33 cellular contexts compared by ENCODE assay signal in the genomic region with DNA sequence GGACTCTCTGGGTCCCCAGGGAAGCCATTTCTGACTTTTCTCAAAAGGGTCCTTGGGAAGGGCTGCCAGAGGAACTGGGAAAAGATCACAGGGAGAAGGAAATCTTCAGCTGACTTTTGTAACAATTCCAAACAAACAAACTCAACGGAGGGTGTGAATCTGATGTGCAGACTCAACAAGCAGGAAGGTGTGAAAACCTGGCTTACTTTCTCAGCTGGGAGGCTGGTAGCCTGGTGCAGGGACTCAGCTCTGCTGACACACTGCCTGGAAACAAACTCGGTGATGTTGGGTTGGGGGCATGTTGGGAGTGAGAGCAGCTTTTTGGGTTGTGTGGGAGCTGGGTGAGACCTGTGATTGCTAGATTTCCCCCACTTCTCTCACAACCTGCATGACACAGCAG. TPM values are rescaled to one million over a fixed set of nuclear protein-coding genes. Genes with fewer than 3 reads are reported as not detected.
"Had no signal": no experiment of that assay in that cellular context is flagged by ENCODE, and none has a peak within 500 bp of the region (broad histone marks: within the 10 kb centered on the region; RNA-seq: fewer than 3 reads in every experiment).

No MANE protein-coding gene starts in this region.

- H3K27ac ChIP-seq: stomach, suprapubic skin, testis, thoracic aorta, thyroid gland, tibial artery, tibial nerve, transverse colon, upper lobe of left lung, upper lobe of right lung, uterus, vagina had no signal

- H3K4me3 Mint-ChIP-seq: stimulated activated effector memory CD8-positive, alpha-beta T cell treated with anti-CD3 and anti-CD28 coated beads, Interleukin-12 subunit alpha, Interleukin-12 subunit beta, amount 100 ng/mL, for 72 hours; stimulated activated memory B cell treated with anti-CD40 and anti-IgM and Interleukin-4, amounts not matched to agents 10 μg/mL and 1 μg/mL and 100 μg/mL, for 72 hours; stimulated activated naive B cell treated with anti-CD40 and anti-IgM and Interleukin-4, amounts not matched to agents 10 μg/mL and 1 μg/mL and 100 μg/mL, for 72 hours; stimulated activated naive CD8-positive, alpha-beta T cell treated with anti-CD3 and anti-CD28 coated beads, Interleukin-15, amount 100 ng/mL, for 72 hours; stimulated activated naive CD8-positive, alpha-beta T cell treated with anti-CD3 and anti-CD28 coated beads, Interleukin-15, Interleukin-2, amounts not matched to agents 100 ng/mL and 50 ng/mL, for 24 hours; type B pancreatic cell had no signal

- H3K27me3 ChIP-seq: stomach, suprapubic skin, testis, thyroid gland, tibial artery, tibial nerve, transverse colon, upper lobe of left lung, upper lobe of right lung, uterus, vagina had no signal

- H3K9me3 ChIP-seq: suprapubic skin, testis, thoracic aorta, thyroid gland, tibial artery, upper lobe of left lung, upper lobe of right lung, vagina had no signal

- DNase-seq: stimulated activated CD4-positive, alpha-beta T cell treated with anti-CD3 and anti-CD28 coated beads, Interleukin-2, amount 100 ng/mL, for 48 hours; stimulated activated CD4-positive, alpha-beta T cell treated with anti-CD3 and anti-CD28 coated beads, Interleukin-4, amount 100 ng/mL, for 1 hour; stimulated activated CD4-positive, alpha-beta T cell treated with anti-CD3 and anti-CD28 coated beads, Interleukin-4, amount 100 ng/mL, for 24 hours; stimulated activated CD4-positive, alpha-beta T cell treated with anti-CD3 and anti-CD28 coated beads, Interleukin-4, amount 100 ng/mL, for 4 hours; stimulated activated CD8-positive, alpha-beta memory T cell treated with anti-CD3 and anti-CD28 coated beads, Interleukin-4, amount 100 ng/mL, for 48 hours; stimulated activated naive B cell treated with anti-CD40 and anti-IgM and Interleukin-4, amounts not matched to agents 10 μg/mL and 1 μg/mL and 100 μg/mL, for 72 hours; stimulated activated naive CD4-positive, alpha-beta T cell; stimulated activated naive CD4-positive, alpha-beta T cell treated with Interleukin-2 at 50 U/mL for 16 hours; stimulated activated naive CD8-positive, alpha-beta T cell treated with anti-CD3 and anti-CD28 coated beads, Interleukin-15, amount 100 ng/mL, for 72 hours; stimulated activated naive CD8-positive, alpha-beta T cell treated with anti-CD3 and anti-CD28 coated beads, Interleukin-15, Interleukin-2, amounts not matched to agents 100 U/mL and 50 U/mL, for 24 hours; stomach; substantia nigra; testis; thyroid gland; tibial artery; transverse colon; trophoblast cell; upper lobe of left lung; upper lobe of right lung; uterus had no signal

- H3K4me1 Mint-ChIP-seq: stimulated activated effector memory CD8-positive, alpha-beta T cell treated with anti-CD3 and anti-CD28 coated beads, Interleukin-12 subunit alpha, Interleukin-12 subunit beta, amount 100 ng/mL, for 72 hours; stimulated activated memory B cell treated with anti-CD40 and anti-IgM and Interleukin-4, amounts not matched to agents 10 μg/mL and 1 μg/mL and 100 μg/mL, for 72 hours; stimulated activated naive B cell treated with anti-CD40 and anti-IgM and Interleukin-4, amounts not matched to agents 10 μg/mL and 1 μg/mL and 100 μg/mL, for 72 hours; stimulated activated naive CD8-positive, alpha-beta T cell treated with anti-CD3 and anti-CD28 coated beads, Interleukin-15, amount 100 ng/mL, for 72 hours had no signal

- H3K4me3 ChIP-seq: stomach, suprapubic skin, testis, thoracic aorta, thyroid gland, tibial artery, tibial nerve, transverse colon, upper lobe of left lung, upper lobe of right lung, uterus, vagina had no signal

- ATAC-seq: stimulated activated effector memory CD8-positive, alpha-beta T cell treated with anti-CD3 and anti-CD28 coated beads, Interleukin-12 subunit alpha, Interleukin-12 subunit beta, amount 100 ng/mL, for 72 hours; stimulated activated memory B cell treated with anti-CD40 and anti-IgM and Interleukin-4, amounts not matched to agents 10 μg/mL and 1 μg/mL and 100 μg/mL, for 72 hours; stimulated activated naive B cell treated with anti-CD40 and anti-IgM and Interleukin-4, amounts not matched to agents 10 μg/mL and 1 μg/mL and 100 μg/mL, for 72 hours; stimulated activated naive CD8-positive, alpha-beta T cell treated with anti-CD3 and anti-CD28 coated beads, Interleukin-15, amount 100 ng/mL, for 72 hours; stimulated activated naive CD8-positive, alpha-beta T cell treated with anti-CD3 and anti-CD28 coated beads, Interleukin-15, Interleukin-2, amounts not matched to agents 100 U/mL and 50 U/mL, for 24 hours; upper lobe of right lung had no signal

- H3K27ac Mint-ChIP-seq: stimulated activated effector memory CD8-positive, alpha-beta T cell treated with anti-CD3 and anti-CD28 coated beads, Interleukin-12 subunit alpha, Interleukin-12 subunit beta, amount 100 ng/mL, for 72 hours; stimulated activated memory B cell treated with anti-CD40 and anti-IgM and Interleukin-4, amounts not matched to agents 10 μg/mL and 1 μg/mL and 100 μg/mL, for 72 hours; stimulated activated naive B cell treated with anti-CD40 and anti-IgM and Interleukin-4, amounts not matched to agents 10 μg/mL and 1 μg/mL and 100 μg/mL, for 72 hours; stimulated activated naive CD8-positive, alpha-beta T cell treated with anti-CD3 and anti-CD28 coated beads, Interleukin-15, amount 100 ng/mL, for 72 hours; stimulated activated naive CD8-positive, alpha-beta T cell treated with anti-CD3 and anti-CD28 coated beads, Interleukin-15, Interleukin-2, amounts not matched to agents 100 ng/mL and 50 ng/mL, for 24 hours; type B pancreatic cell had no signal

- FAIRE-seq: urothelium cell line had no signal

- H3K36me3 Mint-ChIP-seq: stimulated activated effector memory CD8-positive, alpha-beta T cell treated with anti-CD3 and anti-CD28 coated beads, Interleukin-12 subunit alpha, Interleukin-12 subunit beta, amount 100 ng/mL, for 72 hours; stimulated activated memory B cell treated with anti-CD40 and anti-IgM and Interleukin-4, amounts not matched to agents 10 μg/mL and 1 μg/mL and 100 μg/mL, for 72 hours; stimulated activated naive B cell treated with anti-CD40 and anti-IgM and Interleukin-4, amounts not matched to agents 10 μg/mL and 1 μg/mL and 100 μg/mL, for 72 hours; type B pancreatic cell had no signal

- H3K4me1 ChIP-seq: stomach, suprapubic skin, testis, thyroid gland, tibial artery, tibial nerve, upper lobe of left lung, upper lobe of right lung, uterus, vagina had no signal

- H3K36me3 ChIP-seq: stomach, suprapubic skin, thoracic aorta, thyroid gland, tibial artery, tibial nerve, transverse colon, upper lobe of left lung, upper lobe of right lung, uterus, vagina had no signal

RNA-seq across cellular contexts. Expression of a gene that starts 10.2 kb away (rescaled TPM):
- total RNA-seq: subcutaneous adipose tissue, temporal lobe, thoracic aorta, upper lobe of right lung, ureter, urinary bladder had no signal
- polyA plus RNA-seq: urinary bladder had no signal

RNA-seq across cellular contexts. Expression of a gene that starts 36.2 kb away (rescaled TPM):
- total RNA-seq: temporal lobe, testis, thoracic aorta, thyroid gland, tibial nerve, transverse colon, upper lobe of right lung, vagina had no signal
- polyA plus RNA-seq: stomach had no signal
